In the genomic region with DNA sequence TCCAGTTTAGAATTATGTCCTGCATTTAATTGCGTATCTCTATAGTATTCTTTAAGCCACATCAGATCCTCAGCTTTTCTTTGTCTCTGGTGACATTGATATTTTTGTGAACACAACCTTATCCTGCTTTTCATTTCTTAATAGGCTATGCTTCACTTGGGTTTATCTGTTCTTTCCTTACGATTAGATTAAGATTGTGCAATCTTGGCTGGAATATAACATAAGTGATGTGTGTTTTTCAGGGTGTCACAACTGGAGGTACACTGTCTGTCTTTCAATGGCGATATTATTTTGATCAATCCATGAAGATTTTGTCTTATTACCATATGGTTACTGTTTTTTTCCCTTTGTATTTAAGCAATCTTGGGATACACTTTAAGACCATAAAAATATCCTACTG, we compare ENCODE assay signal across 19 cellular contexts. TPM values are rescaled to one million over a fixed set of nuclear protein-coding genes. Genes with fewer than 3 reads are reported as not detected.
DNase-seq lines count a peak whose midpoint lies in the region; ATAC-seq, FAIRE-seq and TF ChIP-seq lines count a peak whose summit lies in the region.
"Had no signal": no experiment of that assay in that cellular context is flagged by ENCODE, and none has a peak within 500 bp of the region (broad histone marks: within the 10 kb centered on the region; RNA-seq: fewer than 3 reads in every experiment).

No MANE protein-coding gene starts in this region.

- H3K4me3 ChIP-seq in IMR-90 (ENCODE audit: insufficient read depth, low read depth, low read length), result no peak overlapping the region
- H3K4me3 ChIP-seq in endodermal cell (ENCODE audit: low read length), result no peak overlapping the region
- no peak overlapping the region for H3K4me3 ChIP-seq in SK-N-SH (ENCODE audit: low read depth in 2 of 2, low read length in 1 of 2)
- no peak overlapping the region for H3K4me3 ChIP-seq in pancreas
- H3K4me3 ChIP-seq: A549, GM23338 had no signal

- TF ChIP-seq POLR2A in IMR-90 (IDR thresholded peaks at IDR 0.05; ENCODE audit: low read depth, low read length), result no peak

- no peak for TF ChIP-seq EP300 in SK-N-SH (IDR thresholded peaks at IDR 0.05; ENCODE audit: borderline replicate concordance in 1 of 2, low read depth in 1 of 2, low read length in 1 of 2)

- no peak overlapping the region for H2BK15ac ChIP-seq in IMR-90 (ENCODE audit: low read depth, low read length)

- no peak overlapping the region for H4K8ac ChIP-seq in IMR-90 (ENCODE audit: low read depth in 2 of 2, low read length in 2 of 2)

- no peak for TF ChIP-seq RAD21 in IMR-90 (IDR thresholded peaks at IDR 0.05; ENCODE audit: low read length)
- no peak for TF ChIP-seq RAD21 in SK-N-SH (IDR thresholded peaks at IDR 0.05; ENCODE audit: low read length)

- H3K9me3 ChIP-seq in IMR-90 (ENCODE audit: control insufficient read depth, insufficient read depth, low read length) (no peaks in the 10 kb centered on the region), endodermal cell (ENCODE audit: control insufficient read depth, low read length) (no peaks in the 10 kb centered on the region), SK-N-SH (no peaks in the 10 kb centered on the region), pancreas (no peaks in the 10 kb centered on the region)
- H3K9me3 ChIP-seq: A549, Caco-2 had no signal

- no peak overlapping the region for H4K91ac ChIP-seq in IMR-90 (ENCODE audit: insufficient read depth, low read depth, low read length)

- intact Hi-C loops in IMR-90 (cut with micrococcal nuclease), result no loop called here
- intact Hi-C loops in pancreas (cut with DNase I), result no loop called here

- H3K4me1 ChIP-seq in IMR-90 (ENCODE audit: control insufficient read depth, insufficient read depth, low read length) (no peaks in the 10 kb centered on the region), endodermal cell (ENCODE audit: control insufficient read depth, insufficient read depth, low read length) (no peaks in the 10 kb centered on the region), SK-N-SH (ENCODE audit: control insufficient read depth in 1 of 2, insufficient read depth in 2 of 2, low read depth in 1 of 2, low read length in 1 of 2) (no peaks in the 10 kb centered on the region), pancreas (peaks cover 0 to 6% (median 4%) of the 10 kb centered on the region in 3 donors)
- H3K4me1 ChIP-seq: A549, Caco-2 had no signal

- no peak overlapping the region for H4K5ac ChIP-seq in IMR-90 (ENCODE audit: low read depth, low read length)

- H3K4ac ChIP-seq in IMR-90 (ENCODE audit: low read depth, low read length), result no peak overlapping the region

- H2AK5ac ChIP-seq in IMR-90 (ENCODE audit: low read depth, low read length), result no peak overlapping the region

- BruUV-seq in IMR-90 (replicated peaks; lab: Mats Ljungman, UMichigan), result no TSS peak

- no peak overlapping the region for H2BK120ac ChIP-seq in IMR-90 (ENCODE audit: low read depth, low read length)

- POLR2A ChIA-PET in IMR-90 (lab: Charles Lee; ENCODE audit: unreplicated experiment), result interaction anchor here (0.6 kb wide), 1 partner anchor 41 kb away, joined by 6 read pairs; no protein-coding TSS in a partner anchor
- POLR2A ChIA-PET in SK-N-SH (lab: Yijun Ruan, JAX), result no interaction called here

- peak overlapping the region; percentile 5 for H3K27ac Mint-ChIP-seq in activated T-cell treated with anti-CD3 and anti-CD28 coated beads, Interleukin-2, amount 50 U/mL, for 72 hours
- no peak overlapping the region for H3K27ac Mint-ChIP-seq in activated T-cell treated with anti-CD3 and anti-CD28 coated beads, Interleukin-2, amount 50 U/mL, for 24 hours
- peak overlapping the region; percentile 16 for H3K27ac Mint-ChIP-seq in endodermal cell
- H3K27ac Mint-ChIP-seq: CD4-positive, alpha-beta T cell had no signal

- no peak overlapping the region for H3K23ac ChIP-seq in IMR-90 (ENCODE audit: low read depth, low read length)

- CTCF ChIA-PET in IMR-90 (lab: Yijun Ruan, JAX) (no interaction called here), SK-N-SH (lab: Yijun Ruan, JAX) (interaction anchor here (1.3 kb wide), 1 partner anchor 9 kb away, joined by 3 read pairs; no protein-coding TSS in a partner anchor)

- no peak overlapping the region for H3K4me2 ChIP-seq in IMR-90 (ENCODE audit: low read depth, low read length)
- H3K4me2 ChIP-seq in SK-N-SH, result no peak overlapping the region
- H3K4me2 ChIP-seq: A549, GM23338 had no signal

- peaks cover 2% of the 10 kb centered on the region for H3K36me3 ChIP-seq in IMR-90 (ENCODE audit: control insufficient read depth, insufficient read depth, low read length)
- peaks cover 83% of the 10 kb centered on the region for H3K36me3 ChIP-seq in endodermal cell (ENCODE audit: control insufficient read depth, insufficient read depth, low read length)
- peaks cover 39 to 49% of the 10 kb centered on the region in 2 experiments for H3K36me3 ChIP-seq in SK-N-SH (replicated peaks in 1 of 2; ENCODE audit: control insufficient read depth in 1 of 2, insufficient read depth in 2 of 2, low read length in 1 of 2)
- H3K36me3 ChIP-seq in pancreas, result peaks cover 0 to 14% (median 0%) of the 10 kb centered on the region in 3 donors

- no peaks in the 10 kb centered on the region for H3K9me2 ChIP-seq in SK-N-SH

- H3K79me1 ChIP-seq in IMR-90 (ENCODE audit: low read depth in 1 of 2, low read length in 2 of 2), result peaks cover 0 to 11% of the 10 kb centered on the region in 2 experiments; a peak in 2 of 4 replicates

- H2AK9ac ChIP-seq in IMR-90 (replicated peaks; ENCODE audit: low read depth, low read length, poor library complexity), result no peak overlapping the region

- H2AFZ ChIP-seq in IMR-90 (replicated peaks; ENCODE audit: low read length, poor library complexity), result no peak overlapping the region
- no peak overlapping the region for H2AFZ ChIP-seq in SK-N-SH (ENCODE audit: low read depth)
- H2AFZ ChIP-seq: GM23338 had no signal

- H3K9me3 Mint-ChIP-seq in activated T-cell treated with anti-CD3 and anti-CD28 coated beads, Interleukin-2, amount 50 U/mL, for 72 hours, result no peaks in the 10 kb centered on the region
- H3K9me3 Mint-ChIP-seq in activated T-cell treated with anti-CD3 and anti-CD28 coated beads, Interleukin-2, amount 50 U/mL, for 24 hours, result no peaks in the 10 kb centered on the region
- H3K9me3 Mint-ChIP-seq in endodermal cell, result no peaks in the 10 kb centered on the region
- H3K9me3 Mint-ChIP-seq: CD4-positive, alpha-beta T cell; GM23338 had no signal

- H3K27me3 ChIP-seq in IMR-90 (ENCODE audit: control insufficient read depth, insufficient read depth, low read length), result no peaks in the 10 kb centered on the region
- H3K27me3 ChIP-seq in endodermal cell (ENCODE audit: control insufficient read depth, insufficient read depth, low read length, poor library complexity, severe bottlenecking), result no peaks in the 10 kb centered on the region
- no peaks in the 10 kb centered on the region for H3K27me3 ChIP-seq in SK-N-SH (ENCODE audit: insufficient read depth)
- H3K27me3 ChIP-seq in pancreas, result no peaks in the 10 kb centered on the region

- H3K56ac ChIP-seq in IMR-90 (ENCODE audit: extremely low read depth, insufficient read depth, low read length), result no peak overlapping the region

- H3K36me3 Mint-ChIP-seq in activated T-cell treated with anti-CD3 and anti-CD28 coated beads, Interleukin-2, amount 50 U/mL, for 72 hours (ENCODE audit: insufficient read depth in 2 of 2), result peaks cover 6 to 39% of the 10 kb centered on the region in 2 donors
- peaks cover 91% of the 10 kb centered on the region for H3K36me3 Mint-ChIP-seq in activated T-cell treated with anti-CD3 and anti-CD28 coated beads, Interleukin-2, amount 50 U/mL, for 24 hours (ENCODE audit: low read depth)
- peaks cover 57% of the 10 kb centered on the region for H3K36me3 Mint-ChIP-seq in endodermal cell (ENCODE audit: low read depth)

- FAIRE-seq in pancreas (lab: Jason Lieb, UNC), result no peak
- FAIRE-seq: A549, HTR-8/SVneo had no signal

- ATAC-seq in activated T-cell treated with anti-CD3 and anti-CD28 coated beads, Interleukin-2, amount 50 U/mL, for 72 hours (replicated peaks in 1 of 2), result no peak
- ATAC-seq in IMR-90 (ENCODE audit: low read depth) (no peak), pancreas (no peak)
- ATAC-seq: A549, GM23338 had no signal

- H3K9ac ChIP-seq in IMR-90 (ENCODE audit: low read depth, low read length) (no peak overlapping the region), endodermal cell (ENCODE audit: extremely low read depth, low read length, poor library complexity, severe bottlenecking) (no peak overlapping the region), SK-N-SH (no peak overlapping the region)

- H2BK20ac ChIP-seq in IMR-90 (ENCODE audit: low read depth, low read length), result no peak overlapping the region

- H3K27ac ChIP-seq in IMR-90 (ENCODE audit: insufficient read depth, low read length), result no peak overlapping the region
- H3K27ac ChIP-seq in endodermal cell (ENCODE audit: low read depth, low read length), result no peak overlapping the region
- no peak overlapping the region for H3K27ac ChIP-seq in SK-N-SH (ENCODE audit: low read depth in 2 of 2, low read length in 1 of 2)
- H3K27ac ChIP-seq in pancreas, result no peak overlapping the region
- H3K27ac ChIP-seq: A549, C4-2B had no signal

- DNase-seq in activated T-cell treated with anti-CD3 and anti-CD28 coated beads, Interleukin-2, amount 50 U/mL, for 72 hours, result no peak
- DNase-seq in activated T-cell treated with anti-CD3 and anti-CD28 coated beads, Interleukin-2, amount 50 U/mL, for 24 hours, result no peak
- DNase-seq in IMR-90 (no peak), amniotic epithelial cell (ENCODE audit: low read depth) (peak; percentile 33), endodermal cell (no peak), SK-N-SH (no peak), pancreas (no peak), 8988T (no peak)
- DNase-seq: AML-193; Caco-2; CD4-positive, alpha-beta T cell; DMS153; DMS79; GDM1; H7 had no signal

- H3K4me3 Mint-ChIP-seq in activated T-cell treated with anti-CD3 and anti-CD28 coated beads, Interleukin-2, amount 50 U/mL, for 72 hours, result no peak overlapping the region
- H3K4me3 Mint-ChIP-seq in activated T-cell treated with anti-CD3 and anti-CD28 coated beads, Interleukin-2, amount 50 U/mL, for 24 hours, result no peak overlapping the region
- no peak overlapping the region for H3K4me3 Mint-ChIP-seq in endodermal cell
- H3K4me3 Mint-ChIP-seq: CD4-positive, alpha-beta T cell; GM23338 had no signal

- H3K79me2 ChIP-seq in SK-N-SH (ENCODE audit: insufficient read depth), result peaks cover 15% of the 10 kb centered on the region; the same call in 1 of the 2 replicates

- H2BK5ac ChIP-seq in IMR-90 (ENCODE audit: low read depth, low read length, poor library complexity, severe bottlenecking), result no peak overlapping the region

- no peak overlapping the region for H3K18ac ChIP-seq in IMR-90 (ENCODE audit: low read depth, low read length)

- H3K4me1 Mint-ChIP-seq in activated T-cell treated with anti-CD3 and anti-CD28 coated beads, Interleukin-2, amount 50 U/mL, for 72 hours (ENCODE audit: low read depth), result no peaks in the 10 kb centered on the region
- H3K4me1 Mint-ChIP-seq in activated T-cell treated with anti-CD3 and anti-CD28 coated beads, Interleukin-2, amount 50 U/mL, for 24 hours (ENCODE audit: low read depth), result no peaks in the 10 kb centered on the region
- no peaks in the 10 kb centered on the region for H3K4me1 Mint-ChIP-seq in endodermal cell

- in situ Hi-C loops in IMR-90 (cut with MboI; ENCODE audit: low sequenced_read_pairs), result no loop called here

- TF ChIP-seq CTCF in IMR-90 (conservative IDR thresholded peaks at IDR 0.05; ENCODE audit: low read depth, low read length) (no peak), endodermal cell (conservative IDR thresholded peaks at IDR 0.05) (no peak), SK-N-SH (IDR thresholded peaks at IDR 0.05) (no peak), pancreas (IDR thresholded peaks at IDR 0.05) (no peak)

- no peaks in the 10 kb centered on the region for H4K20me1 ChIP-seq in IMR-90 (ENCODE audit: insufficient read depth, low read length)
- no peaks in the 10 kb centered on the region for H4K20me1 ChIP-seq in SK-N-SH (ENCODE audit: insufficient read depth)

- WGBS in IMR-90 (ENCODE audit: extremely low coverage in 2 of 2, insufficient read length in 1 of 2), 2 experiments, result no CpG with 5 or more reads among the region's 3 CpGs
- 84 to 94% methylated on average over 2 to 3 of the region's 3 CpGs for WGBS in endodermal cell (ENCODE audit: insufficient coverage in 1 of 2, insufficient read length in 1 of 2), 2 experiments
- 93% methylated on average over 3 of the region's 3 CpGs for WGBS in SK-N-SH (ENCODE audit: low lambda C conversion rate)
- 79 to 81% methylated on average over 3 of the region's 3 CpGs for WGBS in pancreas, 2 donors

- H3F3A ChIP-seq in SK-N-SH (replicated peaks; ENCODE audit: insufficient read depth), result no peaks in the 10 kb centered on the region

- H3K9me1 ChIP-seq in IMR-90 (ENCODE audit: insufficient read depth, low read length), result no peaks in the 10 kb centered on the region; the same call in 1 of the 2 replicates

- no peak overlapping the region for H3K14ac ChIP-seq in IMR-90 (replicated peaks; ENCODE audit: low read depth, low read length)

- no peaks in the 10 kb centered on the region for H3K27me3 Mint-ChIP-seq in activated T-cell treated with anti-CD3 and anti-CD28 coated beads, Interleukin-2, amount 50 U/mL, for 72 hours (ENCODE audit: low read depth)
- H3K27me3 Mint-ChIP-seq in activated T-cell treated with anti-CD3 and anti-CD28 coated beads, Interleukin-2, amount 50 U/mL, for 24 hours, result no peaks in the 10 kb centered on the region
- H3K27me3 Mint-ChIP-seq in endodermal cell (ENCODE audit: insufficient read depth), result no peaks in the 10 kb centered on the region
- H3K27me3 Mint-ChIP-seq: CD4-positive, alpha-beta T cell had no signal

- dilution Hi-C loops in IMR-90 (cut with HindIII; ENCODE audit: low sequenced_read_pairs, unreplicated experiment), result no loop called here

RNA-seq across cellular contexts. Expression of a gene that starts 23.6 kb away (rescaled TPM):
- total RNA-seq in activated T-cell treated with anti-CD3 and anti-CD28 coated beads, Interleukin-2, amount 50 U/mL, for 72 hours, result 10 to 100 TPM; 25.1 to 29.0 TPM
- 16.5 and 23.9 TPM in 2 replicates for total RNA-seq in IMR-90 (2012; rRNA removed)
- polyA plus RNA-seq in IMR-90 (2012; rRNA removed), result 11.3 and 13.1 TPM in 2 replicates
- 2.6 and 5.3 TPM in 2 replicates for polyA plus RNA-seq in IMR-90 (2012; cell fraction: cytosol; rRNA removed)
- 2.2 and 17.5 TPM in 2 replicates for polyA plus RNA-seq in IMR-90 (2012; cell fraction: nucleus; rRNA removed; ENCODE audit: low replicate concordance)
- total RNA-seq in endodermal cell, result 10 to 100 TPM; 30.3 to 31.4 TPM
- 32.3 TPM for polyA plus RNA-seq in endodermal cell (2013, experiment 1 of 2)
- 32.1 TPM for polyA plus RNA-seq in endodermal cell (2013, experiment 2 of 2)
- 9.0 and 12.9 TPM in 2 replicates for polyA plus RNA-seq in SK-N-SH (2012; rRNA removed)
- 12.7 and 14.3 TPM in 2 replicates for polyA plus RNA-seq in SK-N-SH (2012; cell fraction: cytosol; rRNA removed)
- polyA plus RNA-seq in SK-N-SH (2012; cell fraction: nucleus; rRNA removed), result 10.6 and 17.3 TPM in 2 replicates
- total RNA-seq in pancreas, result 10 to 100 TPM; 10.3 to 13.8 (median 11.5) TPM
- polyA plus RNA-seq in pancreas, result 1 to 10 TPM; 4.1 to 6.6 TPM
